In genomic region chr6:90893385-90893784, GRCh38 we compare ENCODE assay signal across 16 cellular contexts.
"Had no signal": no experiment of that assay in that cellular context is flagged by ENCODE, and none has a peak within 500 bp of the region (broad histone marks: within the 10 kb centered on the region; RNA-seq: fewer than 3 reads in every experiment).

No MANE protein-coding gene starts in this region.

- DNase-seq: activated CD4-positive, alpha-beta memory T cell treated with anti-CD3 and anti-CD28 coated beads, Interleukin-2, amount 10 ng/mL, durations not matched to agents 7 days and 5 days; activated CD4-positive, alpha-beta T cell treated with anti-CD3 and anti-CD28 coated beads, Interleukin-2, amount 10 ng/mL, durations not matched to agents 24 days and 14 days; activated CD8-positive, alpha-beta memory T cell treated with anti-CD3 and anti-CD28 coated beads, Interleukin-2, amount 10 ng/mL, durations not matched to agents 7 days and 5 days; activated effector memory CD4-positive, alpha-beta T cell treated with anti-CD3 and anti-CD28 coated beads, Interleukin-2, amount 50 U/mL, for 16 hours; activated naive CD4-positive, alpha-beta T cell treated with anti-CD3 and anti-CD28 coated beads, Interleukin-2, amount 10 ng/mL, durations not matched to agents 7 days and 5 days; activated T-cell treated with anti-CD3 and anti-CD28 coated beads for 4 hours; body of pancreas; heart left ventricle; kidney; natural killer cell; pancreas; right cardiac atrium; stimulated activated CD4-positive, alpha-beta T cell treated with anti-CD3 and anti-CD28 coated beads, Interleukin-12 subunit alpha, Interleukin-12 subunit beta, amount 100 ng/mL, for 4 hours; stimulated activated naive CD8-positive, alpha-beta T cell treated with anti-CD3 and anti-CD28 coated beads, Interleukin-15, amount 100 ng/mL, for 72 hours; T1000; tibial artery had no signal
